Comparison of ENCODE assay signal across 8 cellular contexts in the genomic region with DNA sequence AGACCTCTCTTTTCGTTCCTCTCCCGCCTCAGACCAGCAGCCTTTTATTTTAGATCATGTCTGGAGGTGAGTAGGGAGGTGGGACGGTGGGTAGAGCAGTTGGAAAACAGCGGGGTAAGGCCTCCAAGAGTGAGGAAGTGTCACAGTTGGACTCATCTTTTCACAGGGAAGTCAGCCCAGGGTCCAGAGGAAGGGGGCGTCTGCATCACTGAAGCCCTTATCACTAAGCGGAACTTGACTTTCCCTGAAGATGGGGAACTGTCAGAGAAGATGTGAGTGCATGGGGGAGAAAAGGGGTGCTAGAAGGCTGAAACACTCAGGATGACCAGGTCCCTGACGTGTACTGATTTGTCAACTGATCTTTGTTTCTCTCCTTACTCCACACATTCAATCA. TPM values are rescaled to one million over a fixed set of nuclear protein-coding genes. Genes with fewer than 3 reads are reported as not detected.
DNase-seq lines count a peak whose midpoint lies in the region; ATAC-seq, FAIRE-seq and TF ChIP-seq lines count a peak whose summit lies in the region.

No MANE protein-coding gene starts in this region.

- TF ChIP-seq POLR2A in K562 (conservative IDR thresholded peaks at IDR 0.05) (no peak), lower leg skin (IDR thresholded peaks at IDR 0.05) (no peak), upper lobe of left lung (IDR thresholded peaks at IDR 0.05) (no peak)

- TF ChIP-seq RAD21 in K562 (CRISPR knock-in tag; conservative IDR thresholded peaks at IDR 0.05 in 1 of 2, IDR thresholded peaks at IDR 0.05 in 1 of 2): no peak

- no peaks in the 10 kb centered on the region for H3K9me1 ChIP-seq in K562 (ENCODE audit: control insufficient read depth, insufficient read depth, low read length)

- H3K27me3 Mint-ChIP-seq in IgD-negative memory B cell: no peaks in the 10 kb centered on the region

- H3K4me1 ChIP-seq in BLaER1 treated with 17β-estradiol and CSF1 and Interleukin-3, amounts not matched to agents 10 nM and 100 nM: peaks cover 60 to 69% (median 64%) of the 10 kb centered on the region in 10 experiments
- H3K4me1 ChIP-seq in K562 (replicated peaks in 1 of 2; ENCODE audit: control insufficient read depth in 2 of 2, insufficient read depth in 2 of 2, low read length in 2 of 2): peaks cover 22 to 28% of the 10 kb centered on the region in 2 experiments
- H3K4me1 ChIP-seq in upper lobe of left lung: peaks cover 30 to 51% (median 36%) of the 10 kb centered on the region in 4 donors

- intact Hi-C loops in K562 (cut with micrococcal nuclease) (loop anchor here (5.0 kb wide), 1 partner anchor 55 kb away; no protein-coding TSS in a partner anchor), lower leg skin (cut with DNase I; ENCODE audit: low total_unique reads) (no loop called here)

- TF ChIP-seq EP300 in K562 (IDR thresholded peaks at IDR 0.05; ENCODE audit: low read length) (no peak), upper lobe of left lung (IDR thresholded peaks at IDR 0.05) (no peak)

- H3K4me3 ChIP-seq in BLaER1 treated with 17β-estradiol and CSF1 and Interleukin-3, amounts not matched to agents 10 nM and 100 nM: peak overlapping the region; percentile 69 to 91 (median 85)
- H3K4me3 ChIP-seq in K562 (peak overlapping the region; percentile 61), lower leg skin (ENCODE audit: low read depth, poor library complexity, severe bottlenecking) (peak overlapping the region; percentile 16), upper lobe of left lung (peak overlapping the region; percentile 72 to 92 (median 80))

- peaks cover 0 to 9% (median 0%) of the 10 kb centered on the region in 11 experiments; a peak in 6 of 22 replicates for H4K20me1 ChIP-seq in BLaER1 treated with 17β-estradiol and CSF1 and Interleukin-3, amounts not matched to agents 10 nM and 100 nM
- 0 out of 2 replicates have a peak, but pooled peaks cover 4% of the 10 kb centered on the region for H4K20me1 ChIP-seq in K562 (replicated peaks; ENCODE audit: control insufficient read depth, insufficient read depth, low read length)

- peak overlapping the region; percentile 77 to 91 (median 86); a peak in 21 of 22 replicates for H3K9ac ChIP-seq in BLaER1 treated with 17β-estradiol and CSF1 and Interleukin-3, amounts not matched to agents 10 nM and 100 nM
- H3K9ac ChIP-seq in K562 (ENCODE audit: insufficient read depth in 1 of 2, low read depth in 2 of 2, low read length in 2 of 2): peak overlapping the region; percentile 84 to 90

- CTCF ChIA-PET in K562 (lab: Yijun Ruan, JAX; ENCODE audit: low intra/inter-chr PET ratio): interaction anchor here (0.8 kb wide), 1 partner anchor 9 kb away, joined by 3 read pairs; no protein-coding TSS in a partner anchor

- peak overlapping the region; percentile 81 to 99 (median 94) for H3K4me2 ChIP-seq in BLaER1 treated with 17β-estradiol and CSF1 and Interleukin-3, amounts not matched to agents 10 nM and 100 nM
- peak overlapping the region; percentile 93 for H3K4me2 ChIP-seq in K562 (ENCODE audit: insufficient read depth, low read length)

- no peak for FAIRE-seq in K562 (lab: Jason Lieb, UNC)

- H3K27me3 ChIP-seq in BLaER1 treated with 17β-estradiol and CSF1 and Interleukin-3, amounts not matched to agents 10 nM and 100 nM: no peaks in the 10 kb centered on the region
- H3K27me3 ChIP-seq in K562 (ENCODE audit: control insufficient read depth in 2 of 2, insufficient read depth in 2 of 2, low read length in 2 of 2) (no peaks in the 10 kb centered on the region), upper lobe of left lung (no peaks in the 10 kb centered on the region)

- in situ Hi-C loops in K562 (cut with MboI): no loop called here

- H2AFZ ChIP-seq in K562 (ENCODE audit: low read depth, low read length): peak overlapping the region; percentile 89

- H3K9me3 Mint-ChIP-seq in IgD-negative memory B cell: no peaks in the 10 kb centered on the region

- no TSS peak for BruUV-seq in K562 (replicated peaks; lab: Mats Ljungman, UMichigan)

- POLR2A ChIA-PET in K562 (lab: Yijun Ruan, JAX): interaction anchor here (0.6 to 2.8 kb wide), 17 partner anchors 9 to 878 kb away, joined by 3 to 28 read pairs (median 3); a partner anchor contains a TSS

- peak; percentile 19 for ATAC-seq in K562
- ATAC-seq in upper lobe of left lung (ENCODE audit: low FRiP score in 2 of 2): peak in 1 of 2 donors; percentile 41
- ATAC-seq in GM18519 (IDR thresholded peaks at IDR 0.05; ENCODE audit: low FRiP score, unreplicated experiment): no peak

- peaks cover 25 to 43% (median 30%) of the 10 kb centered on the region in 11 experiments for H3K36me3 ChIP-seq in BLaER1 treated with 17β-estradiol and CSF1 and Interleukin-3, amounts not matched to agents 10 nM and 100 nM
- H3K36me3 ChIP-seq in K562 (ENCODE audit: control insufficient read depth, insufficient read depth, low read length): peaks cover 22% of the 10 kb centered on the region
- H3K36me3 ChIP-seq in upper lobe of left lung: peaks cover 5 to 34% (median 21%) of the 10 kb centered on the region in 4 donors

- peaks cover 30% of the 10 kb centered on the region for H3K79me2 ChIP-seq in K562 (ENCODE audit: control insufficient read depth, insufficient read depth, low read length)

- 7% methylated on average over 7 of the region's 7 CpGs for WGBS in K562 (ENCODE audit: insufficient coverage, low coverage, missing lambda C conversion rate)
- 12 to 20% methylated on average over 7 of the region's 7 CpGs for WGBS in lower leg skin, 2 donors
- 8 to 9% methylated on average over 7 of the region's 7 CpGs for WGBS in upper lobe of left lung, 2 donors

- DNase-seq in K562 (ENCODE audit: extremely low read depth in 1 of 4, low spot score in 3 of 4) (peak in 1 of 4 experiments; percentile 49), lower leg skin (ENCODE audit: low spot score in 2 of 2) (no peak), upper lobe of left lung (no peak), NCI-H2227 (lab: John Stamatoyannopoulos, UW; ENCODE audit: unreplicated experiment) (no peak), HT-29 (ENCODE audit: low spot score) (no peak)

- peaks cover 12 to 23% (median 22%) of the 10 kb centered on the region in 3 donors for H3K4me1 Mint-ChIP-seq in IgD-negative memory B cell

- peak overlapping the region; percentile 88 to 99 (median 95) for H3K4me3 Mint-ChIP-seq in IgD-negative memory B cell

- peak overlapping the region; percentile 87 to 98 (median 95) for H3K27ac Mint-ChIP-seq in IgD-negative memory B cell

- H3K9me3 ChIP-seq in BLaER1 treated with 17β-estradiol and CSF1 and Interleukin-3, amounts not matched to agents 10 nM and 100 nM (replicated peaks in 1 of 11): no peaks in the 10 kb centered on the region
- no peaks in the 10 kb centered on the region for H3K9me3 ChIP-seq in K562 (replicated peaks; ENCODE audit: control insufficient read depth, insufficient read depth, low read depth, low read length)
- H3K9me3 ChIP-seq in upper lobe of left lung: no peaks in the 10 kb centered on the region

- peak overlapping the region; percentile 34 to 89 (median 84); a peak in 21 of 22 replicates for H3K27ac ChIP-seq in BLaER1 treated with 17β-estradiol and CSF1 and Interleukin-3, amounts not matched to agents 10 nM and 100 nM
- H3K27ac ChIP-seq in K562 (ENCODE audit: extremely low read depth, low read depth, low read length) (peak overlapping the region; percentile 73), upper lobe of left lung (peak overlapping the region; percentile 78 to 85 (median 84))

- no peak for TF ChIP-seq CTCF in K562 (IDR thresholded peaks at IDR 0.05 in 2 of 3, conservative IDR thresholded peaks at IDR 0.05 in 1 of 3; ENCODE audit: insufficient read depth in 2 of 3, low read depth in 1 of 3, low read length in 3 of 3)
- no peak for TF ChIP-seq CTCF in lower leg skin (IDR thresholded peaks at IDR 0.05)
- no peak for TF ChIP-seq CTCF in upper lobe of left lung (IDR thresholded peaks at IDR 0.05)

- peaks cover 3% of the 10 kb centered on the region for H3K36me3 Mint-ChIP-seq in IgD-negative memory B cell

RNA-seq across cellular contexts. Expression of a gene that starts 0.5 kb away (rescaled TPM):
- polyA plus RNA-seq in IgD-negative memory B cell: 0.90 TPM
- 1.0 and 1.1 TPM in 2 replicates for total RNA-seq in K562 (2011; cell fraction: chromatin; rRNA removed; ENCODE audit: low replicate concordance)
- 0.50 and 0.66 TPM in 2 replicates for total RNA-seq in K562 (2011; cell fraction: nucleolus; rRNA removed)
- 1.1 TPM in 2 replicates for total RNA-seq in K562 (2011; cell fraction: nucleoplasm; rRNA removed)
- 0.37 TPM in 1 of 2 replicates, not detected in the other for total RNA-seq in K562 (2014; rRNA removed)
- total RNA-seq in K562 (2014; rRNA removed; fragmentation: Illumina TruSeq; extraction: Trizol): 0.22 and 0.40 TPM in 2 replicates
- total RNA-seq in K562 (2015; rRNA removed; fragmentation: Illumina TruSeq; extraction: Trizol): 0.47 and 0.64 TPM in 2 replicates
- total RNA-seq in K562 (2021): 0.73 and 1.0 TPM in 2 replicates
- 0.59 and 0.72 TPM in 2 replicates for polyA plus RNA-seq in K562 (2011; rRNA removed)
- 0.88 and 0.94 TPM in 2 replicates for polyA plus RNA-seq in K562 (2011; cell fraction: cytosol; rRNA removed)
- 1.5 and 2.2 TPM in 2 replicates for polyA plus RNA-seq in K562 (2011; cell fraction: nucleus; rRNA removed)
- 1.5 and 2.6 TPM in 2 replicates for polyA plus RNA-seq in K562 (2012)
- polyA plus RNA-seq in K562 (2014; fragmentation: Illumina TruSeq; extraction: Trizol): 1.4 and 1.9 TPM in 2 replicates
- under 1 TPM; 0.39 TPM for polyA plus RNA-seq in K562 (2014; fragmentation: Nextera tagmentation; extraction: Ambion mirVana)
- polyA plus RNA-seq in K562 (2014; rRNA removed): 0.53 and 1.4 TPM in 2 replicates
- 0.30 and 0.42 TPM in 2 replicates for polyA minus RNA-seq in K562 (2011; rRNA and poly(A)+ RNA removed)
- not detected in 2 replicates for polyA minus RNA-seq in K562 (2011; cell fraction: cytosol; rRNA and poly(A)+ RNA removed)
- 0.27 and 0.44 TPM in 2 replicates for polyA minus RNA-seq in K562 (2011; cell fraction: nucleus; rRNA and poly(A)+ RNA removed)
- not detected for total RNA-seq in lower leg skin
- total RNA-seq in upper lobe of left lung: 10 to 100 TPM in 1 of 6 donors, 1 to 10 TPM in 4, under 1 TPM in 1; 0.49 to 23.5 (median 9.1) TPM
- total RNA-seq in HT-29 (2014; rRNA removed; shearing (Covaris generic)): 0.10 TPM in 1 of 2 replicates, not detected in the other

RNA-seq across cellular contexts. Expression of a gene that starts 0.6 kb away (rescaled TPM):
- 36.2 TPM for polyA plus RNA-seq in IgD-negative memory B cell
- total RNA-seq in K562 (2011; cell fraction: chromatin; rRNA removed; ENCODE audit: low replicate concordance): 25.1 and 49.5 TPM in 2 replicates
- 40.0 and 45.0 TPM in 2 replicates for total RNA-seq in K562 (2011; cell fraction: nucleolus; rRNA removed)
- total RNA-seq in K562 (2011; cell fraction: nucleoplasm; rRNA removed): 37.7 and 40.2 TPM in 2 replicates
- 68.6 and 83.9 TPM in 2 replicates for total RNA-seq in K562 (2014; rRNA removed)
- total RNA-seq in K562 (2014; rRNA removed; fragmentation: Illumina TruSeq; extraction: Trizol): 46.9 and 50.2 TPM in 2 replicates
- 52.3 and 53.1 TPM in 2 replicates for total RNA-seq in K562 (2015; rRNA removed; fragmentation: Illumina TruSeq; extraction: Trizol)
- total RNA-seq in K562 (2021): 71.2 and 82.9 TPM in 2 replicates
- 67.3 and 101 TPM in 2 replicates for polyA plus RNA-seq in K562 (2011; rRNA removed)
- 154 and 231 TPM in 2 replicates for polyA plus RNA-seq in K562 (2011; cell fraction: cytosol; rRNA removed)
- 49.9 and 54.1 TPM in 2 replicates for polyA plus RNA-seq in K562 (2011; cell fraction: nucleus; rRNA removed)
- 60.8 and 104 TPM in 2 replicates for polyA plus RNA-seq in K562 (2012)
- 105 and 108 TPM in 2 replicates for polyA plus RNA-seq in K562 (2014; fragmentation: Illumina TruSeq; extraction: Trizol)
- polyA plus RNA-seq in K562 (2014; fragmentation: Nextera tagmentation; extraction: Ambion mirVana): 10 to 100 TPM; 27.8 to 47.8 TPM
- 67.4 and 83.9 TPM in 2 replicates for polyA plus RNA-seq in K562 (2014; rRNA removed)
- 82.5 and 100 TPM in 2 replicates for polyA minus RNA-seq in K562 (2011; rRNA and poly(A)+ RNA removed)
- 43.6 and 55.3 TPM in 2 replicates for polyA minus RNA-seq in K562 (2011; cell fraction: cytosol; rRNA and poly(A)+ RNA removed)
- polyA minus RNA-seq in K562 (2011; cell fraction: nucleus; rRNA and poly(A)+ RNA removed): 28.5 and 32.1 TPM in 2 replicates
- total RNA-seq in lower leg skin: 10 to 100 TPM; 25.3 to 35.4 (median 30.2) TPM
- total RNA-seq in upper lobe of left lung: 10 to 100 TPM; 23.1 to 44.2 (median 28.6) TPM
- 47.6 and 52.9 TPM in 2 replicates for total RNA-seq in HT-29 (2014; rRNA removed; shearing (Covaris generic))

RNA-seq across cellular contexts. Expression of a gene that starts 9.1 kb away (rescaled TPM):
- polyA plus RNA-seq in IgD-negative memory B cell (19.8 TPM), K562 (2011; rRNA removed) (19.3 and 32.0 TPM in 2 replicates), K562 (2014; fragmentation: Illumina TruSeq; extraction: Trizol) (13.6 and 20.9 TPM in 2 replicates), K562 (2014; fragmentation: Nextera tagmentation; extraction: Ambion mirVana) (1 to 10 TPM in 1 of 2 experiments, under 1 TPM in 1; 0.25 to 1.2 TPM), K562 (2014; rRNA removed) (31.9 and 32.9 TPM in 2 replicates)
- 69.2 and 220 TPM in 2 replicates for total RNA-seq in K562 (2011; cell fraction: chromatin; rRNA removed; ENCODE audit: low replicate concordance)
- 148 and 158 TPM in 2 replicates for total RNA-seq in K562 (2011; cell fraction: nucleolus; rRNA removed)
- total RNA-seq in K562 (2011; cell fraction: nucleoplasm; rRNA removed): 96.5 and 102 TPM in 2 replicates
- total RNA-seq in K562 (2014; rRNA removed) (23.2 and 29.9 TPM in 2 replicates), K562 (2014; rRNA removed; fragmentation: Illumina TruSeq; extraction: Trizol) (5.7 and 8.5 TPM in 2 replicates), K562 (2015; rRNA removed; fragmentation: Illumina TruSeq; extraction: Trizol) (11.8 and 13.7 TPM in 2 replicates), K562 (2021) (24.0 and 28.8 TPM in 2 replicates), lower leg skin (10 to 100 TPM; 23.1 to 37.9 (median 28.3) TPM), upper lobe of left lung (10 to 100 TPM; 24.4 to 73.3 (median 34.8) TPM)
- polyA plus RNA-seq in K562 (2011; cell fraction: cytosol; rRNA removed): 25.1 and 31.5 TPM in 2 replicates
- 364 and 377 TPM in 2 replicates for polyA plus RNA-seq in K562 (2011; cell fraction: nucleus; rRNA removed)
- 26.3 and 41.4 TPM in 2 replicates for polyA plus RNA-seq in K562 (2012)
- polyA minus RNA-seq in K562 (2011; rRNA and poly(A)+ RNA removed): 10.1 and 10.3 TPM in 2 replicates
- polyA minus RNA-seq in K562 (2011; cell fraction: cytosol; rRNA and poly(A)+ RNA removed): 6.3 and 8.0 TPM in 2 replicates
- 64.5 and 81.4 TPM in 2 replicates for polyA minus RNA-seq in K562 (2011; cell fraction: nucleus; rRNA and poly(A)+ RNA removed)
- total RNA-seq in HT-29 (2014; rRNA removed; shearing (Covaris generic)): 27.3 and 29.2 TPM in 2 replicates

RNA-seq across cellular contexts. Expression of a gene that starts 10.3 kb away (rescaled TPM):
- 8.7 TPM for polyA plus RNA-seq in IgD-negative memory B cell
- 62.5 and 143 TPM in 2 replicates for total RNA-seq in K562 (2011; cell fraction: chromatin; rRNA removed; ENCODE audit: low replicate concordance)
- total RNA-seq in K562 (2011; cell fraction: nucleolus; rRNA removed): 91.2 and 91.6 TPM in 2 replicates
- 59.7 and 61.4 TPM in 2 replicates for total RNA-seq in K562 (2011; cell fraction: nucleoplasm; rRNA removed)
- 6.1 and 7.3 TPM in 2 replicates for total RNA-seq in K562 (2014; rRNA removed)
- total RNA-seq in K562 (2014; rRNA removed; fragmentation: Illumina TruSeq; extraction: Trizol): 2.4 and 2.9 TPM in 2 replicates
- total RNA-seq in K562 (2015; rRNA removed; fragmentation: Illumina TruSeq; extraction: Trizol): 5.8 and 6.7 TPM in 2 replicates
- total RNA-seq in K562 (2021): 11.5 and 11.9 TPM in 2 replicates
- polyA plus RNA-seq in K562 (2011; rRNA removed): 5.3 and 15.3 TPM in 2 replicates
- 4.4 and 5.7 TPM in 2 replicates for polyA plus RNA-seq in K562 (2011; cell fraction: cytosol; rRNA removed)
- polyA plus RNA-seq in K562 (2011; cell fraction: nucleus; rRNA removed): 122 and 141 TPM in 2 replicates
- 9.6 and 15.9 TPM in 2 replicates for polyA plus RNA-seq in K562 (2012)
- polyA plus RNA-seq in K562 (2014; fragmentation: Illumina TruSeq; extraction: Trizol): 5.9 and 7.7 TPM in 2 replicates
- under 1 TPM; 0.32 to 0.48 TPM for polyA plus RNA-seq in K562 (2014; fragmentation: Nextera tagmentation; extraction: Ambion mirVana)
- 9.7 and 9.8 TPM in 2 replicates for polyA plus RNA-seq in K562 (2014; rRNA removed)
- polyA minus RNA-seq in K562 (2011; rRNA and poly(A)+ RNA removed): 4.7 and 5.6 TPM in 2 replicates
- 8.6 and 9.9 TPM in 2 replicates for polyA minus RNA-seq in K562 (2011; cell fraction: cytosol; rRNA and poly(A)+ RNA removed)
- polyA minus RNA-seq in K562 (2011; cell fraction: nucleus; rRNA and poly(A)+ RNA removed): 38.2 and 40.1 TPM in 2 replicates
- 1 to 10 TPM; 1.1 to 8.4 (median 1.8) TPM for total RNA-seq in lower leg skin
- total RNA-seq in upper lobe of left lung: 10 to 100 TPM; 10.7 to 44.0 (median 19.3) TPM
- total RNA-seq in HT-29 (2014; rRNA removed; shearing (Covaris generic)): 18.7 and 21.6 TPM in 2 replicates

RNA-seq across cellular contexts. Expression of a gene that starts 19.0 kb away (rescaled TPM):
- polyA plus RNA-seq in IgD-negative memory B cell: not detected
- total RNA-seq in K562 (2011; cell fraction: chromatin; rRNA removed; ENCODE audit: low replicate concordance): 4.1 and 13.9 TPM in 2 replicates
- 7.8 and 13.2 TPM in 2 replicates for total RNA-seq in K562 (2011; cell fraction: nucleolus; rRNA removed)
- 7.0 and 11.1 TPM in 2 replicates for total RNA-seq in K562 (2011; cell fraction: nucleoplasm; rRNA removed)
- 2.2 TPM in 2 replicates for total RNA-seq in K562 (2014; rRNA removed)
- 1.6 and 2.0 TPM in 2 replicates for total RNA-seq in K562 (2014; rRNA removed; fragmentation: Illumina TruSeq; extraction: Trizol)
- 1.1 TPM in 2 replicates for total RNA-seq in K562 (2015; rRNA removed; fragmentation: Illumina TruSeq; extraction: Trizol)
- total RNA-seq in K562 (2021): 6.9 and 7.9 TPM in 2 replicates
- 5.2 and 5.5 TPM in 2 replicates for polyA plus RNA-seq in K562 (2011; rRNA removed)
- 4.0 and 12.5 TPM in 2 replicates for polyA plus RNA-seq in K562 (2011; cell fraction: cytosol; rRNA removed)
- 9.0 and 21.6 TPM in 2 replicates for polyA plus RNA-seq in K562 (2011; cell fraction: nucleus; rRNA removed)
- polyA plus RNA-seq in K562 (2012): 9.4 and 10.4 TPM in 2 replicates
- polyA plus RNA-seq in K562 (2014; fragmentation: Illumina TruSeq; extraction: Trizol): 2.9 and 4.1 TPM in 2 replicates
- polyA plus RNA-seq in K562 (2014; fragmentation: Nextera tagmentation; extraction: Ambion mirVana): under 1 TPM; 0.11 TPM
- 4.6 and 4.7 TPM in 2 replicates for polyA plus RNA-seq in K562 (2014; rRNA removed)
- polyA minus RNA-seq in K562 (2011; rRNA and poly(A)+ RNA removed): 3.1 and 4.7 TPM in 2 replicates
- 4.2 and 7.2 TPM in 2 replicates for polyA minus RNA-seq in K562 (2011; cell fraction: cytosol; rRNA and poly(A)+ RNA removed)
- polyA minus RNA-seq in K562 (2011; cell fraction: nucleus; rRNA and poly(A)+ RNA removed): 7.6 and 8.6 TPM in 2 replicates
- 10 to 100 TPM; 21.9 to 29.9 (median 24.7) TPM for total RNA-seq in lower leg skin
- 1 to 10 TPM in 5 of 6 donors, under 1 TPM in 1; 0.76 to 6.4 (median 2.4) TPM for total RNA-seq in upper lobe of left lung
- 11.2 and 12.5 TPM in 2 replicates for total RNA-seq in HT-29 (2014; rRNA removed; shearing (Covaris generic))

Comparison
In these comparisons a context has a peak if more than half of its experiments do, and no peak if none do; other contexts are left out.
1. H3K4me3 ChIP-seq: peak in every context shown above with its lines; median percentile 85 in BLaER1 treated with 17β-estradiol and CSF1 and Interleukin-3, amounts not matched to agents 10 nM and 100 nM; 80 in upper lobe of left lung; 61 in K562; 16 in lower leg skin.